In the genomic region with DNA sequence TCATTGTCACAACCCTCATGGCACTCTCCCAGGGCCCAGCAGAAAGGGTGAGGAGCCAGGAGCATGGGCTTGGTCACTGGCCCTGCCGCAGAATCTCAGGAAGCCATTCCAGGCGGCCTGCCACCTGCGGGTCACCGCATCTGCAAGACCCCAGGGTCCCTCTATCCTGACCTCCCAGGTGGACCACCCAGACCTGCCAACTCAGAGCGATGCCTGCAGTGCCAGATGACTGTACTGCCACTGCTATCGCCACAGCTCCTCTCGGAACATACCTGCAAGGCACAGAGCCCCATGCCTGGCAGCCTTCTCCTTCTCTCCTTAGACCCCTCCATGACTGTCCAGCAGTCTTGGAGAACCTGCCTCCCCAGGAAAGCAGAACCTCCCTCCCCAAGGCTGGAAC, we compare ENCODE assay signal across 2 cellular contexts.
TF ChIP-seq lines count a peak whose summit lies in the region.

No MANE protein-coding gene starts in this region.

TF ChIP-seq in A549, 52 proteins besides CTCF, POLR2A, EP300 and RAD21:
- TF ChIP-seq ESRRA (IDR thresholded peaks at IDR 0.05; ENCODE audit: borderline replicate concordance, low read length), result no peak
- TF ChIP-seq RARB (CRISPR knock-in tag; IDR thresholded peaks at IDR 0.05), result no peak
- no peak for TF ChIP-seq KDM1A (IDR thresholded peaks at IDR 0.05; ENCODE audit: low read depth)
- no peak for TF ChIP-seq CBX8 (IDR thresholded peaks at IDR 0.05)
- no peak for TF ChIP-seq POLR2AphosphoS2 (conservative IDR thresholded peaks at IDR 0.05; ENCODE audit: low read length)
- no peak for TF ChIP-seq NFE2L2 (conservative IDR thresholded peaks at IDR 0.05; ENCODE audit: low read length)
- TF ChIP-seq, protein P1, sequence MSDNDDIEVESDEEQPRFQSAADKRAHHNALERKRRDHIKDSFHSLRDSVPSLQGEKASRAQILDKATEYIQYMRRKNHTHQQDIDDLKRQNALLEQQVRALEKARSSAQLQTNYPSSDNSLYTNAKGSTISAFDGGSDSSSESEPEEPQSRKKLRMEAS (IDR thresholded peaks at IDR 0.05), result no peak
- no peak for TF ChIP-seq NPAS2 (CRISPR knock-in tag; IDR thresholded peaks at IDR 0.05; ENCODE audit: borderline replicate concordance)
- no peak for TF ChIP-seq HOXB5 (CRISPR knock-in tag; IDR thresholded peaks at IDR 0.05)
- TF ChIP-seq NR3C1 (IDR thresholded peaks at IDR 0.05), result no peak
- no peak for TF ChIP-seq HDAC2 (IDR thresholded peaks at IDR 0.05)
- no peak for TF ChIP-seq MAFK (IDR thresholded peaks at IDR 0.05; ENCODE audit: partially characterized antibody)
- no peak for TF ChIP-seq RCOR1 (IDR thresholded peaks at IDR 0.05; ENCODE audit: low read depth, low read length)
- TF ChIP-seq RFX5 (IDR thresholded peaks at IDR 0.05), result no peak
- no peak for TF ChIP-seq JUNB (IDR thresholded peaks at IDR 0.05)
- TF ChIP-seq GATA3 (IDR thresholded peaks at IDR 0.05; ENCODE audit: borderline replicate concordance), result no peak
- TF ChIP-seq ZC3H11A (IDR thresholded peaks at IDR 0.05), result no peak
- no peak for TF ChIP-seq EHMT2 (IDR thresholded peaks at IDR 0.05; ENCODE audit: low read depth)
- no peak for TF ChIP-seq TFCP2L1 (CRISPR knock-in tag; IDR thresholded peaks at IDR 0.05)

TF ChIP-seq in endothelial cell of umbilical vein, 7 proteins besides CTCF, POLR2A, EP300 and RAD21:
- TF ChIP-seq GATA2 (IDR thresholded peaks at IDR 0.05; ENCODE audit: insufficient read depth, insufficient read length, low read depth, low read length), result no peak
- TF ChIP-seq, protein P1 (IDR thresholded peaks at IDR 0.05; ENCODE audit: insufficient read depth, insufficient read length), result no peak
- TF ChIP-seq FOS (IDR thresholded peaks at IDR 0.05; ENCODE audit: borderline replicate concordance, insufficient read depth, low read length), result no peak
- TF ChIP-seq EZH2 (IDR thresholded peaks at IDR 0.05; ENCODE audit: borderline replicate concordance, low read depth, low read length, severe bottlenecking), result no peak
- TF ChIP-seq MYC (IDR thresholded peaks at IDR 0.05; ENCODE audit: low read depth, low read length), result no peak
